In the genomic region with DNA sequence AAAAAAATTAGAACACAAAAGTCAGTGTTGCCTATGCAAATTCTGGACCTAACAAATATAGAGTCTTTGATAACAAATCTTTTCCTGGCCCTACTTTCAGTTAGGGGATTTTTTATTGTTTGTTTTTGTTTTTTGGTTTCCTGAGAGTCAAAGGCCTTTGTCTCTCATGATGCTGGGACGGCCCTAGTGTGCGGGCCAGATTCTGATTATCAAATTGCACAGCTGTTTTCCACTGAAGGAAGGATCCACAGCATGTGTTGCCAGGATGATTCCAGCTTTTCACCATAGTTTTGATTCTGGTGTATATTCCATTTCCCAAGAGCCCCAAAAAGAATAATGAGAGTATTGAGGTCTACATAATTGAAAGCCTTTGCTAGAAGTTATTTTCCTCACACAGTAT, we compare ENCODE assay signal across 27 cellular contexts.
"Had no signal": no experiment of that assay in that cellular context is flagged by ENCODE, and none has a peak within 500 bp of the region (broad histone marks: within the 10 kb centered on the region; RNA-seq: fewer than 3 reads in every experiment).

No MANE protein-coding gene starts in this region.

- H3K27ac Mint-ChIP-seq: stimulated activated effector memory CD8-positive, alpha-beta T cell treated with anti-CD3 and anti-CD28 coated beads, Interleukin-12 subunit alpha, Interleukin-12 subunit beta, amount 100 ng/mL, for 72 hours; stimulated activated memory B cell treated with anti-CD40 and anti-IgM and Interleukin-4, amounts not matched to agents 10 μg/mL and 1 μg/mL and 100 μg/mL, for 72 hours; stimulated activated naive B cell treated with anti-CD40 and anti-IgM and Interleukin-4, amounts not matched to agents 10 μg/mL and 1 μg/mL and 100 μg/mL, for 72 hours; stimulated activated naive CD8-positive, alpha-beta T cell treated with anti-CD3 and anti-CD28 coated beads, Interleukin-15, amount 100 ng/mL, for 72 hours; stimulated activated naive CD8-positive, alpha-beta T cell treated with anti-CD3 and anti-CD28 coated beads, Interleukin-15, Interleukin-2, amounts not matched to agents 100 ng/mL and 50 ng/mL, for 24 hours; type B pancreatic cell had no signal

- H3K4me1 Mint-ChIP-seq: stimulated activated effector memory CD8-positive, alpha-beta T cell treated with anti-CD3 and anti-CD28 coated beads, Interleukin-12 subunit alpha, Interleukin-12 subunit beta, amount 100 ng/mL, for 72 hours; stimulated activated memory B cell treated with anti-CD40 and anti-IgM and Interleukin-4, amounts not matched to agents 10 μg/mL and 1 μg/mL and 100 μg/mL, for 72 hours; stimulated activated naive B cell treated with anti-CD40 and anti-IgM and Interleukin-4, amounts not matched to agents 10 μg/mL and 1 μg/mL and 100 μg/mL, for 72 hours; stimulated activated naive CD8-positive, alpha-beta T cell treated with anti-CD3 and anti-CD28 coated beads, Interleukin-15, amount 100 ng/mL, for 72 hours had no signal

- H3K9me3 Mint-ChIP-seq: stimulated activated effector memory CD8-positive, alpha-beta T cell treated with anti-CD3 and anti-CD28 coated beads, Interleukin-12 subunit alpha, Interleukin-12 subunit beta, amount 100 ng/mL, for 72 hours; stimulated activated memory B cell treated with anti-CD40 and anti-IgM and Interleukin-4, amounts not matched to agents 10 μg/mL and 1 μg/mL and 100 μg/mL, for 72 hours; stimulated activated naive B cell treated with anti-CD40 and anti-IgM and Interleukin-4, amounts not matched to agents 10 μg/mL and 1 μg/mL and 100 μg/mL, for 72 hours; stimulated activated naive CD8-positive, alpha-beta T cell treated with anti-CD3 and anti-CD28 coated beads, Interleukin-15, amount 100 ng/mL, for 72 hours; stimulated activated naive CD8-positive, alpha-beta T cell treated with anti-CD3 and anti-CD28 coated beads, Interleukin-15, Interleukin-2, amounts not matched to agents 100 ng/mL and 50 ng/mL, for 24 hours; type B pancreatic cell had no signal

- ATAC-seq: stimulated activated effector memory CD8-positive, alpha-beta T cell treated with anti-CD3 and anti-CD28 coated beads, Interleukin-12 subunit alpha, Interleukin-12 subunit beta, amount 100 ng/mL, for 72 hours; stimulated activated memory B cell treated with anti-CD40 and anti-IgM and Interleukin-4, amounts not matched to agents 10 μg/mL and 1 μg/mL and 100 μg/mL, for 72 hours; stimulated activated naive B cell treated with anti-CD40 and anti-IgM and Interleukin-4, amounts not matched to agents 10 μg/mL and 1 μg/mL and 100 μg/mL, for 72 hours; stimulated activated naive CD8-positive, alpha-beta T cell treated with anti-CD3 and anti-CD28 coated beads, Interleukin-15, amount 100 ng/mL, for 72 hours; stimulated activated naive CD8-positive, alpha-beta T cell treated with anti-CD3 and anti-CD28 coated beads, Interleukin-15, Interleukin-2, amounts not matched to agents 100 U/mL and 50 U/mL, for 24 hours; upper lobe of right lung had no signal

- H3K27me3 ChIP-seq: stomach, suprapubic skin, testis, thyroid gland, tibial artery, tibial nerve, transverse colon, upper lobe of left lung, upper lobe of right lung, uterus, vagina had no signal

- H3K4me3 Mint-ChIP-seq: stimulated activated effector memory CD8-positive, alpha-beta T cell treated with anti-CD3 and anti-CD28 coated beads, Interleukin-12 subunit alpha, Interleukin-12 subunit beta, amount 100 ng/mL, for 72 hours; stimulated activated memory B cell treated with anti-CD40 and anti-IgM and Interleukin-4, amounts not matched to agents 10 μg/mL and 1 μg/mL and 100 μg/mL, for 72 hours; stimulated activated naive B cell treated with anti-CD40 and anti-IgM and Interleukin-4, amounts not matched to agents 10 μg/mL and 1 μg/mL and 100 μg/mL, for 72 hours; stimulated activated naive CD8-positive, alpha-beta T cell treated with anti-CD3 and anti-CD28 coated beads, Interleukin-15, amount 100 ng/mL, for 72 hours; stimulated activated naive CD8-positive, alpha-beta T cell treated with anti-CD3 and anti-CD28 coated beads, Interleukin-15, Interleukin-2, amounts not matched to agents 100 ng/mL and 50 ng/mL, for 24 hours; type B pancreatic cell had no signal

- H3K4me1 ChIP-seq: stomach, suprapubic skin, testis, thyroid gland, tibial artery, tibial nerve, transverse colon, upper lobe of left lung, upper lobe of right lung, uterus, vagina had no signal

- H3K4me3 ChIP-seq: stomach, suprapubic skin, testis, thoracic aorta, thyroid gland, tibial artery, tibial nerve, transverse colon, upper lobe of left lung, upper lobe of right lung, uterus, vagina had no signal

- H3K36me3 ChIP-seq: uterus had no signal

- H3K27ac ChIP-seq: stomach, suprapubic skin, testis, thoracic aorta, thyroid gland, tibial artery, tibial nerve, transverse colon, upper lobe of left lung, upper lobe of right lung, uterus, vagina had no signal

- H3K9me3 ChIP-seq: stomach, suprapubic skin, testis, thoracic aorta, thyroid gland, tibial artery, tibial nerve, transverse colon, upper lobe of left lung, upper lobe of right lung, uterus, vagina had no signal

- H3K27me3 Mint-ChIP-seq: stimulated activated memory B cell treated with anti-CD40 and anti-IgM and Interleukin-4, amounts not matched to agents 10 μg/mL and 1 μg/mL and 100 μg/mL, for 72 hours; stimulated activated naive B cell treated with anti-CD40 and anti-IgM and Interleukin-4, amounts not matched to agents 10 μg/mL and 1 μg/mL and 100 μg/mL, for 72 hours; stimulated activated naive CD8-positive, alpha-beta T cell treated with anti-CD3 and anti-CD28 coated beads, Interleukin-15, amount 100 ng/mL, for 72 hours; stimulated activated naive CD8-positive, alpha-beta T cell treated with anti-CD3 and anti-CD28 coated beads, Interleukin-15, Interleukin-2, amounts not matched to agents 100 ng/mL and 50 ng/mL, for 24 hours; type B pancreatic cell had no signal

- DNase-seq: stimulated activated CD4-positive, alpha-beta T cell treated with anti-CD3 and anti-CD28 coated beads, Interleukin-2, amount 100 ng/mL, for 48 hours; stimulated activated CD4-positive, alpha-beta T cell treated with anti-CD3 and anti-CD28 coated beads, Interleukin-4, amount 100 ng/mL, for 1 hour; stimulated activated CD4-positive, alpha-beta T cell treated with anti-CD3 and anti-CD28 coated beads, Interleukin-4, amount 100 ng/mL, for 24 hours; stimulated activated CD8-positive, alpha-beta memory T cell treated with anti-CD3 and anti-CD28 coated beads, Interleukin-4, amount 100 ng/mL, for 48 hours; stimulated activated naive B cell treated with anti-CD40 and anti-IgM and Interleukin-4, amounts not matched to agents 10 μg/mL and 1 μg/mL and 100 μg/mL, for 72 hours; stimulated activated naive CD4-positive, alpha-beta T cell; stimulated activated naive CD4-positive, alpha-beta T cell treated with Interleukin-2 at 50 U/mL for 16 hours; stimulated activated naive CD8-positive, alpha-beta T cell treated with anti-CD3 and anti-CD28 coated beads, Interleukin-15, amount 100 ng/mL, for 72 hours; stimulated activated naive CD8-positive, alpha-beta T cell treated with anti-CD3 and anti-CD28 coated beads, Interleukin-15, Interleukin-2, amounts not matched to agents 100 U/mL and 50 U/mL, for 24 hours; stomach; substantia nigra; testis; thyroid gland; transverse colon; trophoblast cell; upper lobe of right lung; uterus had no signal
